In genomic region chr12:10720974-10721565, GRCh38 we compare ENCODE assay signal across 8 cellular contexts. TPM values are rescaled to one million over a fixed set of nuclear protein-coding genes. Genes with fewer than 3 reads are reported as not detected.
DNase-seq lines count a peak whose midpoint lies in the region; ATAC-seq and TF ChIP-seq lines count a peak whose summit lies in the region.

No MANE protein-coding gene starts in this region.

- TF ChIP-seq CTCF in GM12875 (IDR thresholded peaks at IDR 0.05; ENCODE audit: borderline replicate concordance, insufficient read depth, low read depth, low read length) (no peak), RWPE2 (IDR thresholded peaks at IDR 0.05; ENCODE audit: poor library complexity, severe bottlenecking) (no peak)

- H3K4me1 ChIP-seq in RWPE2 (ENCODE audit: insufficient read depth, poor library complexity, severe bottlenecking) = peaks cover 25% of the 10 kb centered on the region
- H3K4me1 ChIP-seq in rectal smooth muscle tissue (ENCODE audit: control insufficient read depth, insufficient read depth, low read length) = peaks cover 29% of the 10 kb centered on the region

- no peak for ATAC-seq in RWPE2 (ENCODE audit: low read depth)

- H3K27me3 ChIP-seq in RWPE2 (ENCODE audit: insufficient read depth, poor library complexity, severe bottlenecking) = no peaks in the 10 kb centered on the region
- no peaks in the 10 kb centered on the region for H3K27me3 ChIP-seq in rectal smooth muscle tissue (ENCODE audit: control insufficient read depth, insufficient read depth, low read length)

- H3K36me3 ChIP-seq in RWPE2 (ENCODE audit: low read depth) = peaks cover 26% of the 10 kb centered on the region
- no peaks in the 10 kb centered on the region for H3K36me3 ChIP-seq in rectal smooth muscle tissue (ENCODE audit: control insufficient read depth, insufficient read depth, low read length)

- H3K4me3 ChIP-seq in GM12875 (ENCODE audit: low read depth, low read length) = peak overlapping the region; percentile 74
- H3K4me3 ChIP-seq in RWPE2 (ENCODE audit: severe bottlenecking) = peak overlapping the region; percentile 91
- H3K4me3 ChIP-seq in rectal smooth muscle tissue (ENCODE audit: low read length) = peak overlapping the region; percentile 94

- no peak overlapping the region for H3K9ac ChIP-seq in rectal smooth muscle tissue (ENCODE audit: low read length)

- DNase-seq in RWPE2 (ENCODE audit: low spot score) = no peak
- DNase-seq in fibroblast of gingiva (ENCODE audit: low read depth) = peak; percentile 8
- no peak for DNase-seq in NOMO-1 treated with dmso at 0.1 percent for 144 hours (lab: John Stamatoyannopoulos, UW; ENCODE audit: unreplicated experiment)
- DNase-seq in stimulated activated CD4-positive, alpha-beta T cell treated with anti-CD3 and anti-CD28 coated beads, Interleukin-2, amount 100 ng/mL, for 24 hours = no peak
- DNase-seq in cerebellum (ENCODE audit: low spot score) = no peak
- DNase-seq in stimulated activated CD4-positive, alpha-beta T cell treated with anti-CD3 and anti-CD28 coated beads, Interleukin-4, amount 100 ng/mL, for 4 hours = no peak

- no peaks in the 10 kb centered on the region for H3K9me3 ChIP-seq in RWPE2 (ENCODE audit: severe bottlenecking)

- H3K27ac ChIP-seq in RWPE2 (ENCODE audit: poor library complexity, severe bottlenecking) = peak overlapping the region; percentile 89
- H3K27ac ChIP-seq in rectal smooth muscle tissue (ENCODE audit: low read depth, low read length) = peak overlapping the region; percentile 95

RNA-seq across cellular contexts. Expression of gene YBX3, which starts 2.1 kb away (rescaled TPM):
- total RNA-seq in cerebellum = 16.2 TPM

RNA-seq across cellular contexts. Expression of gene STYK1, which starts 47.2 kb away (rescaled TPM):
- 4.9 TPM for total RNA-seq in cerebellum
